Comparison of ENCODE assay signal across 2 cellular contexts in the genomic region with DNA sequence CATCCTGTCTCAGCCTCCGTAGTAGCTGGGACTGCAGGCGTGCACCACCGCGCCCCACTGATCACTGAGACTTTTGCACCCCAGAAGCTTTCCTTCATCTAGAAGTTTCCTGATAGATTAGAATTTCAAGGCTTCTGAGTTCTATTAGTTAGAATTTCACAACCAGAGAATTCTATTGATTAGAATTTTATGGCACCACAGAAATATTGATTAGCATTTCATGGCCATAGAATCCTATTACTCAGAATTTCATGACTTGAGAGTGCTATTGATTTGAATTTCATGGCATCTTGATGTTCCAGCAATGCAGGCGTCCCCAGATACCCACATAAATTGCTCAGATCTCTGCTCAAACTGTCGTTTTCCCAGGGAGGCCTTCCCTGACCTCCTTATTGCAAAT.
TF ChIP-seq lines count a peak whose summit lies in the region.

No MANE protein-coding gene starts in this region.

TF ChIP-seq in HepG2, 621 proteins besides CTCF, POLR2A, EP300 and RAD21:
- peak; percentile 91 for TF ChIP-seq KAT2B (IDR thresholded peaks at IDR 0.05; ENCODE audit: borderline replicate concordance, low read depth, low read length)
- TF ChIP-seq FOSL1 (CRISPR knock-in tag; IDR thresholded peaks at IDR 0.05; ENCODE audit: borderline replicate concordance), result no peak

TF ChIP-seq in WTC11, 78 proteins besides CTCF, POLR2A, EP300 and RAD21:
- TF ChIP-seq GRHL2 (CRISPR knock-in tag; IDR thresholded peaks at IDR 0.05; ENCODE audit: insufficient replicate concordance, severe bottlenecking) (no peak), TCF7 (CRISPR knock-in tag; IDR thresholded peaks at IDR 0.05; ENCODE audit: low read depth) (no peak), HMGA2 (CRISPR knock-in tag; IDR thresholded peaks at IDR 0.05) (no peak), ESRRA (CRISPR knock-in tag; IDR thresholded peaks at IDR 0.05; ENCODE audit: borderline replicate concordance) (no peak), ZBTB21 (CRISPR knock-in tag; IDR thresholded peaks at IDR 0.05; ENCODE audit: borderline replicate concordance) (no peak), ZNF138 (CRISPR knock-in tag; conservative IDR thresholded peaks at IDR 0.05) (no peak), RORB (CRISPR knock-in tag; IDR thresholded peaks at IDR 0.05) (no peak), CBFB (CRISPR knock-in tag; IDR thresholded peaks at IDR 0.05; ENCODE audit: low read depth) (no peak), IRF2 (CRISPR knock-in tag; IDR thresholded peaks at IDR 0.05; ENCODE audit: borderline replicate concordance, low read depth) (no peak), TEAD4 (CRISPR knock-in tag; IDR thresholded peaks at IDR 0.05) (no peak), NFE2L1 (CRISPR knock-in tag; IDR thresholded peaks at IDR 0.05) (no peak), RELA (CRISPR knock-in tag; IDR thresholded peaks at IDR 0.05; ENCODE audit: borderline replicate concordance) (no peak), ZNF317 (CRISPR knock-in tag; IDR thresholded peaks at IDR 0.05; ENCODE audit: borderline replicate concordance, low read depth) (no peak)
- TF ChIP-seq, protein P1, sequence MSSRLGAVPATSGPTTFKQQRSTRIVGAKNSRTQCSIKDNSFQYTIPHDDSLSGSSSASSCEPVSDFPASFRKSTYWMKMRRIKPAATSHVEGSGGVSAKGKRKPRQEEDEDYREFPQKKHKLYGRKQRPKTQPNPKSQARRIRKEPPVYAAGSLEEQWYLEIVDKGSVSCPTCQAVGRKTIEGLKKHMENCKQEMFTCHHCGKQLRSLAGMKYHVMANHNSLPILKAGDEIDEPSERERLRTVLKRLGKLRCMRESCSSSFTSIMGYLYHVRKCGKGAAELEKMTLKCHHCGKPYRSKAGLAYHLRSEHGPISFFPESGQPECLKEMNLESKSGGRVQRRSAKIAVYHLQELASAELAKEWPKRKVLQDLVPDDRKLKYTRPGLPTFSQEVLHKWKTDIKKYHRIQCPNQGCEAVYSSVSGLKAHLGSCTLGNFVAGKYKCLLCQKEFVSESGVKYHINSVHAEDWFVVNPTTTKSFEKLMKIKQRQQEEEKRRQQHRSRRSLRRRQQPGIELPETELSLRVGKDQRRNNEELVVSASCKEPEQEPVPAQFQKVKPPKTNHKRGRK (CRISPR knock-in tag; IDR thresholded peaks at IDR 0.05; ENCODE audit: borderline replicate concordance), result no peak
- TF ChIP-seq, protein P2, sequence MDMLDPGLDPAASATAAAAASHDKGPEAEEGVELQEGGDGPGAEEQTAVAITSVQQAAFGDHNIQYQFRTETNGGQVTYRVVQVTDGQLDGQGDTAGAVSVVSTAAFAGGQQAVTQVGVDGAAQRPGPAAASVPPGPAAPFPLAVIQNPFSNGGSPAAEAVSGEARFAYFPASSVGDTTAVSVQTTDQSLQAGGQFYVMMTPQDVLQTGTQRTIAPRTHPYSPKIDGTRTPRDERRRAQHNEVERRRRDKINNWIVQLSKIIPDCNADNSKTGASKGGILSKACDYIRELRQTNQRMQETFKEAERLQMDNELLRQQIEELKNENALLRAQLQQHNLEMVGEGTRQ (CRISPR knock-in tag; IDR thresholded peaks at IDR 0.05), result no peak
- TF ChIP-seq, protein P3, sequence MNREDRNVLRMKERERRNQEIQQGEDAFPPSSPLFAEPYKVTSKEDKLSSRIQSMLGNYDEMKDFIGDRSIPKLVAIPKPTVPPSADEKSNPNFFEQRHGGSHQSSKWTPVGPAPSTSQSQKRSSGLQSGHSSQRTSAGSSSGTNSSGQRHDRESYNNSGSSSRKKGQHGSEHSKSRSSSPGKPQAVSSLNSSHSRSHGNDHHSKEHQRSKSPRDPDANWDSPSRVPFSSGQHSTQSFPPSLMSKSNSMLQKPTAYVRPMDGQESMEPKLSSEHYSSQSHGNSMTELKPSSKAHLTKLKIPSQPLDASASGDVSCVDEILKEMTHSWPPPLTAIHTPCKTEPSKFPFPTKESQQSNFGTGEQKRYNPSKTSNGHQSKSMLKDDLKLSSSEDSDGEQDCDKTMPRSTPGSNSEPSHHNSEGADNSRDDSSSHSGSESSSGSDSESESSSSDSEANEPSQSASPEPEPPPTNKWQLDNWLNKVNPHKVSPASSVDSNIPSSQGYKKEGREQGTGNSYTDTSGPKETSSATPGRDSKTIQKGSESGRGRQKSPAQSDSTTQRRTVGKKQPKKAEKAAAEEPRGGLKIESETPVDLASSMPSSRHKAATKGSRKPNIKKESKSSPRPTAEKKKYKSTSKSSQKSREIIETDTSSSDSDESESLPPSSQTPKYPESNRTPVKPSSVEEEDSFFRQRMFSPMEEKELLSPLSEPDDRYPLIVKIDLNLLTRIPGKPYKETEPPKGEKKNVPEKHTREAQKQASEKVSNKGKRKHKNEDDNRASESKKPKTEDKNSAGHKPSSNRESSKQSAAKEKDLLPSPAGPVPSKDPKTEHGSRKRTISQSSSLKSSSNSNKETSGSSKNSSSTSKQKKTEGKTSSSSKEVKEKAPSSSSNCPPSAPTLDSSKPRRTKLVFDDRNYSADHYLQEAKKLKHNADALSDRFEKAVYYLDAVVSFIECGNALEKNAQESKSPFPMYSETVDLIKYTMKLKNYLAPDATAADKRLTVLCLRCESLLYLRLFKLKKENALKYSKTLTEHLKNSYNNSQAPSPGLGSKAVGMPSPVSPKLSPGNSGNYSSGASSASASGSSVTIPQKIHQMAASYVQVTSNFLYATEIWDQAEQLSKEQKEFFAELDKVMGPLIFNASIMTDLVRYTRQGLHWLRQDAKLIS (CRISPR knock-in tag; IDR thresholded peaks at IDR 0.05; ENCODE audit: borderline replicate concordance), result no peak
- TF ChIP-seq, protein P4, sequence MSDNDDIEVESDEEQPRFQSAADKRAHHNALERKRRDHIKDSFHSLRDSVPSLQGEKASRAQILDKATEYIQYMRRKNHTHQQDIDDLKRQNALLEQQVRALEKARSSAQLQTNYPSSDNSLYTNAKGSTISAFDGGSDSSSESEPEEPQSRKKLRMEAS (CRISPR knock-in tag; IDR thresholded peaks at IDR 0.05), result no peak
